In the genomic region with DNA sequence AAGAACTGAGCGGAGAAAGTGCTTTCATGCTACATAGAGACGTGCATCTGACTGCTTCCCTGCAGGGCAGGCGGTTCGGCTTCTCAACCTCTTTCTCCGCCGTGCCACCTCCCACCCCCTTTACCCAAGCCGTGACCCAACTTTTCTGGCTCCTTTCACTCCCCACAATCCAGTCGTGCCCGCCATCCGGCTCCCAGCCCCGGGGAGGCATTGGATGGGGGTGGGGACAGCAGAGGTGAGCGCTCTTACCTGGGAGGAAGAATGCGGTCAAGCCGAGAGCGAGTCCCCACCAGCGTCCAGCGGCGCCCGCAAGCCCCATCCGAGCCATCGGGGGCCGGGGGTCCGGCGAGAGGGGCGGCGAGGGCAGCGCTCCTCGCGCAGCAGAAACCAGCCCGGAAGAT, we compare ENCODE assay signal across 8 cellular contexts. TPM values are rescaled to one million over a fixed set of nuclear protein-coding genes. Genes with fewer than 3 reads are reported as not detected.
DNase-seq lines count a peak whose midpoint lies in the region; ATAC-seq and TF ChIP-seq lines count a peak whose summit lies in the region.

No MANE protein-coding gene starts in this region.

- peaks cover 31% of the 10 kb centered on the region for H3K4me1 ChIP-seq in HUES48 (ENCODE audit: control insufficient read depth, insufficient read depth, low read length)

- H3K27me3 ChIP-seq in HUES48 (ENCODE audit: control insufficient read depth, insufficient read depth, low read length): peaks cover 15% of the 10 kb centered on the region; the same call in 1 of the 2 replicates

- no peaks in the 10 kb centered on the region for H3K9me3 ChIP-seq in HUES48 (ENCODE audit: control insufficient read depth, insufficient read depth, low read length)

- BruUV-seq in Calu3 (replicated peaks; lab: Mats Ljungman, UMichigan): no TSS peak

- in situ Hi-C loops in astrocyte of the spinal cord (cut with HindIII; ENCODE audit: low sequenced_read_pairs): no loop called here

- TF ChIP-seq CTCF in Calu3 (IDR thresholded peaks at IDR 0.05; ENCODE audit: unreplicated experiment): no peak
- no peak for TF ChIP-seq CTCF in astrocyte of the spinal cord (IDR thresholded peaks at IDR 0.05; ENCODE audit: low read depth, low read length)
- no peak for TF ChIP-seq CTCF in lower leg skin (IDR thresholded peaks at IDR 0.05)
- TF ChIP-seq CTCF in type B pancreatic cell (conservative IDR thresholded peaks at IDR 0.05): no peak

- H3K27ac Mint-ChIP-seq in Calu3 (ENCODE audit: unreplicated experiment) (peak overlapping the region; percentile 66), type B pancreatic cell (peak overlapping the region; percentile 91)

- ATAC-seq in HG03045 (IDR thresholded peaks at IDR 0.05; ENCODE audit: unreplicated experiment) (no peak), GM19395 (IDR thresholded peaks at IDR 0.05; ENCODE audit: unreplicated experiment) (no peak)

- CTCF ChIA-PET in Calu3 (lab: Charles Lee): no interaction called here

- TF ChIP-seq POLR2A in lower leg skin (IDR thresholded peaks at IDR 0.05): no peak

- H3K36me3 ChIP-seq in HUES48 (ENCODE audit: control insufficient read depth, insufficient read depth, low read length): no peaks in the 10 kb centered on the region

- H3K27me3 Mint-ChIP-seq in Calu3 (ENCODE audit: unreplicated experiment) (peaks cover 3% of the 10 kb centered on the region), type B pancreatic cell (peaks cover 12% of the 10 kb centered on the region)

- peak; percentile 13 for DNase-seq in Calu3
- no peak for DNase-seq in astrocyte of the spinal cord (ENCODE audit: low read depth, low spot score)
- no peak for DNase-seq in lower leg skin (ENCODE audit: low spot score in 2 of 2)
- no peak for DNase-seq in type B pancreatic cell (ENCODE audit: extremely low spot score, unreplicated experiment)
- DNase-seq in NCI-H187 (lab: John Stamatoyannopoulos, UW): no peak

- intact Hi-C loops in Calu3 (cut with micrococcal nuclease; ENCODE audit: unreplicated experiment): loop anchor here (5.0 to 10.0 kb wide), 2 partner anchors 36 to 63 kb away; no protein-coding TSS in a partner anchor
- intact Hi-C loops in lower leg skin (cut with DNase I; ENCODE audit: low total_unique reads): loop anchor here (5.0 kb wide), 1 partner anchor 246 kb away; no protein-coding TSS in a partner anchor

- H3K4me1 Mint-ChIP-seq in Calu3 (ENCODE audit: low read depth, unreplicated experiment) (no peaks in the 10 kb centered on the region), type B pancreatic cell (ENCODE audit: unreplicated experiment) (peaks cover 37% of the 10 kb centered on the region)

- H3K27ac ChIP-seq in HUES48 (ENCODE audit: low read depth, low read length): no peak overlapping the region

- 0% methylated on average over 25 to 29 of the region's 30 CpGs for WGBS in lower leg skin, 2 donors

- H3K4me3 Mint-ChIP-seq in Calu3 (ENCODE audit: low read depth, unreplicated experiment) (peak overlapping the region; percentile 78), type B pancreatic cell (peak overlapping the region; percentile 99)

- no peaks in the 10 kb centered on the region for H3K9me3 Mint-ChIP-seq in Calu3 (ENCODE audit: low read depth, unreplicated experiment)
- H3K9me3 Mint-ChIP-seq in type B pancreatic cell: no peaks in the 10 kb centered on the region

- H3K36me3 Mint-ChIP-seq in Calu3 (ENCODE audit: insufficient read depth, unreplicated experiment): peaks cover 27% of the 10 kb centered on the region
- H3K36me3 Mint-ChIP-seq in type B pancreatic cell: no peaks in the 10 kb centered on the region

- H3K9ac ChIP-seq in HUES48 (ENCODE audit: low read depth, low read length): 0 out of 2 replicates have a peak overlapping the region, but pooled peaks have one; percentile 13

- H3K4me3 ChIP-seq in HUES48 (ENCODE audit: low read depth, low read length): peak overlapping the region; percentile 78
- peak overlapping the region; percentile 58 for H3K4me3 ChIP-seq in astrocyte of the spinal cord (ENCODE audit: low read depth, low read length)
- H3K4me3 ChIP-seq in lower leg skin (ENCODE audit: low read depth, poor library complexity, severe bottlenecking): peak overlapping the region; percentile 42

RNA-seq across cellular contexts. Expression of gene NECTIN1, which starts 0.8 kb away (rescaled TPM):
- 22.1 and 28.5 TPM in 2 replicates for total RNA-seq in Calu3 (2022)
- total RNA-seq in lower leg skin: 100 to 1,000 TPM; 111 to 142 (median 130) TPM
- 62.9 and 128 TPM in 2 replicates for total RNA-seq in type B pancreatic cell (ENCODE audit: low replicate concordance)
